ENCODE assay signal across 9 cellular contexts in genomic region chr19:15283141-15283885, GRCh38. TPM values are rescaled to one million over a fixed set of nuclear protein-coding genes. Genes with fewer than 3 reads are reported as not detected.
A peak's percentile ranks its signal among the peaks of the same experiment; 100 is the strongest.
DNase-seq lines count a peak whose midpoint lies in the region; ATAC-seq, FAIRE-seq and TF ChIP-seq lines count a peak whose summit lies in the region.
"Had no signal": no experiment of that assay in that cellular context is flagged by ENCODE, and none has a peak within 500 bp of the region (broad histone marks: within the 10 kb centered on the region; RNA-seq: fewer than 3 reads in every experiment).

No MANE protein-coding gene starts in this region.

- peak overlapping the region; percentile 85 for H3K27ac Mint-ChIP-seq in activated CD4-positive, alpha-beta T cell treated with anti-CD3 and anti-CD28 coated beads, Interleukin-2, amount 10 ng/mL, durations not matched to agents 24 days and 14 days

- peaks cover 1% of the 10 kb centered on the region for H3K36me3 Mint-ChIP-seq in activated CD4-positive, alpha-beta T cell treated with anti-CD3 and anti-CD28 coated beads, Interleukin-2, amount 10 ng/mL, durations not matched to agents 24 days and 14 days (ENCODE audit: low read depth)

- peak overlapping the region; percentile 12 for H3K4me3 Mint-ChIP-seq in activated CD4-positive, alpha-beta T cell treated with anti-CD3 and anti-CD28 coated beads, Interleukin-2, amount 10 ng/mL, durations not matched to agents 24 days and 14 days

- H3K4me1 Mint-ChIP-seq in activated CD4-positive, alpha-beta T cell treated with anti-CD3 and anti-CD28 coated beads, Interleukin-2, amount 10 ng/mL, durations not matched to agents 24 days and 14 days: peaks cover 60% of the 10 kb centered on the region

- no peaks in the 10 kb centered on the region for H3K9me3 Mint-ChIP-seq in activated CD4-positive, alpha-beta T cell treated with anti-CD3 and anti-CD28 coated beads, Interleukin-2, amount 10 ng/mL, durations not matched to agents 24 days and 14 days

- H3K4me1 ChIP-seq in prostate gland (replicated peaks): peaks cover 61% of the 10 kb centered on the region

- 68% methylated on average over 10 of the region's 10 CpGs for WGBS in prostate gland

- H3K27me3 ChIP-seq in prostate gland (replicated peaks; ENCODE audit: insufficient read depth): no peaks in the 10 kb centered on the region

- H3K4me3 ChIP-seq in prostate gland: no peak overlapping the region

- no peaks in the 10 kb centered on the region for H3K36me3 ChIP-seq in prostate gland

- no peak for TF ChIP-seq CTCF in prostate gland (IDR thresholded peaks at IDR 0.05)

- no peaks in the 10 kb centered on the region for H3K27me3 Mint-ChIP-seq in activated CD4-positive, alpha-beta T cell treated with anti-CD3 and anti-CD28 coated beads, Interleukin-2, amount 10 ng/mL, durations not matched to agents 24 days and 14 days

- no peak for ATAC-seq in GM18861 (IDR thresholded peaks at IDR 0.05; ENCODE audit: unreplicated experiment)

- intact Hi-C loops in activated CD4-positive, alpha-beta T cell treated with anti-CD3 and anti-CD28 coated beads, Interleukin-2, amount 10 ng/mL, durations not matched to agents 24 days and 14 days (cut with micrococcal nuclease): loop anchor here (1.0 kb wide), 1 partner anchor 17 kb away; no protein-coding TSS in a partner anchor
- intact Hi-C loops in prostate gland (cut with DNase I): no loop called here

- no peak for DNase-seq in GM19239 (ENCODE audit: insufficient read length, low spot score)
- no peak for DNase-seq in activated CD4-positive, alpha-beta T cell treated with anti-CD3 and anti-CD28 coated beads, Interleukin-2, amount 10 ng/mL, durations not matched to agents 24 days and 14 days
- DNase-seq in fibroblast of peridontal ligament (ENCODE audit: extremely low read depth): peak; percentile 98
- peak; percentile 56 for DNase-seq in stimulated activated CD4-positive, alpha-beta T cell treated with anti-CD3 and anti-CD28 coated beads, Interleukin-1b, Interleukin-23, amount 100 ng/mL, for 48 hours
- no peak for DNase-seq in prostate gland (ENCODE audit: low spot score)
- DNase-seq in NCI-H1092 treated with DMSO at 0.1 percent for 48 hours (lab: John Stamatoyannopoulos, UW): no peak
- DNase-seq in AML-193 (lab: John Stamatoyannopoulos, UW): no peak

- H3K27ac ChIP-seq in prostate gland: no peak overlapping the region

- FAIRE-seq in GM19239 (lab: Jason Lieb, UNC): peak; percentile 39
- FAIRE-seq: islet of Langerhans had no signal

- TF ChIP-seq POLR2A in prostate gland (IDR thresholded peaks at IDR 0.05): no peak

- no peaks in the 10 kb centered on the region for H3K9me3 ChIP-seq in prostate gland

RNA-seq across cellular contexts. Expression of gene BRD4, which starts 49.0 kb away (rescaled TPM):
- total RNA-seq in activated CD4-positive, alpha-beta T cell treated with anti-CD3 and anti-CD28 coated beads, Interleukin-2, amount 10 ng/mL, durations not matched to agents 24 days and 14 days: 109 TPM in 2 replicates
- total RNA-seq in prostate gland: 10 to 100 TPM; 45.6 to 76.0 TPM

RNA-seq across cellular contexts. Expression of gene EPHX3, which starts 51.1 kb away (rescaled TPM):
- total RNA-seq in activated CD4-positive, alpha-beta T cell treated with anti-CD3 and anti-CD28 coated beads, Interleukin-2, amount 10 ng/mL, durations not matched to agents 24 days and 14 days: 0.09 and 0.16 TPM in 2 replicates
- total RNA-seq in prostate gland: 1 to 10 TPM; 1.4 to 1.6 TPM

Comparison
In these comparisons a context has a peak if more than half of its experiments do, and no peak if none do; other contexts are left out.
1. DNase-seq: peak in fibroblast of peridontal ligament (single experiment) and stimulated activated CD4-positive, alpha-beta T cell treated with anti-CD3 and anti-CD28 coated beads, Interleukin-1b, Interleukin-23, amount 100 ng/mL, for 48 hours (single experiment); none in GM19239 (single experiment), activated CD4-positive, alpha-beta T cell treated with anti-CD3 and anti-CD28 coated beads, Interleukin-2, amount 10 ng/mL, durations not matched to agents 24 days and 14 days (single experiment), prostate gland (single experiment), NCI-H1092 treated with DMSO at 0.1 percent for 48 hours (single experiment) and AML-193 (0 of 2).